ENCODE assay signal across 12 cellular contexts in the genomic region with DNA sequence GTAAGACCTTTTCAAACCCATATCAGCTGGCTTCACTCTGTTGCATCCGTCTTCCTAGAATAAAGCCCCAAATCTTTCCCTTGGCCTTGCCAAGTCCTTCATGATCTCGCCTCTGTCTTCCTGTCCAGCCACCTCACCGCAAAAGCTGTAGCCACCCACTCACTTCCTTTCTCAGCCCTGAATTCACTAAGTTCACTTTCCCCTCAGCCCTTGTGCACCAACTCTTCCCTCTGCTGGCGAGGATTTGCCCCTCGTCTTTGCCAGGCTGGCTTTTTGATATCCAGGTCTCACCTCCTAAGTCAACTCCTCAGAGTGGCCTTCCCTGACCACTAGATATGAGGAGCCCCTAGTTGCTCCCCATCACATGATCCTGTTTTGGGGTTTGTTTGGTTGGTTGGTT. TPM values are rescaled to one million over a fixed set of nuclear protein-coding genes. Genes with fewer than 3 reads are reported as not detected.
DNase-seq lines count a peak whose midpoint lies in the region; ATAC-seq and TF ChIP-seq lines count a peak whose summit lies in the region.
"Had no signal": no experiment of that assay in that cellular context is flagged by ENCODE, and none has a peak within 500 bp of the region (broad histone marks: within the 10 kb centered on the region; RNA-seq: fewer than 3 reads in every experiment).

No MANE protein-coding gene starts in this region.

- no peak overlapping the region for H3K4me2 ChIP-seq in trophoblast cell (ENCODE audit: low read length)

- H2AFZ ChIP-seq in trophoblast cell (ENCODE audit: insufficient read depth, low read length, poor library complexity): no peak overlapping the region

- peak; percentile 40 for DNase-seq in activated CD4-positive, alpha-beta T cell treated with anti-CD3 and anti-CD28 coated beads for 36 hours
- DNase-seq in activated CD4-positive, alpha-beta T cell treated with anti-CD3 and anti-CD28 coated beads for 4 hours: no peak
- peak; percentile 85 for DNase-seq in MG63
- peak in 1 of 2 donors; percentile 46 for DNase-seq in trophoblast cell
- no peak for DNase-seq in coronary artery (ENCODE audit: low spot score)
- no peak for DNase-seq in hippocampal formation (lab: John Stamatoyannopoulos, UW)
- DNase-seq: activated T-cell treated with anti-CD3 and anti-CD28 coated beads for 4 hours; esophagus squamous epithelium; ovary; stimulated activated naive CD4-positive, alpha-beta T cell treated with Interleukin-2 at 50 U/mL for 16 hours had no signal

- no peak overlapping the region for H4K8ac ChIP-seq in trophoblast cell (ENCODE audit: low read depth, low read length)

- ATAC-seq in activated CD4-positive, alpha-beta T cell treated with anti-CD3 and anti-CD28 coated beads for 36 hours: no peak
- ATAC-seq in GM21390 (IDR thresholded peaks at IDR 0.05; ENCODE audit: unreplicated experiment): no peak

- peaks cover 31 to 44% of the 10 kb centered on the region in 2 experiments for H3K4me1 ChIP-seq in trophoblast cell (ENCODE audit: control insufficient read depth in 1 of 2, insufficient read depth in 2 of 2, low read length in 2 of 2)

- H3K9me3 Mint-ChIP-seq in activated CD4-positive, alpha-beta T cell treated with anti-CD3 and anti-CD28 coated beads for 36 hours (ENCODE audit: low read depth): no peaks in the 10 kb centered on the region
- peaks cover 0 to 6% (median 0%) of the 10 kb centered on the region in 5 experiments for H3K9me3 Mint-ChIP-seq in brain

- no peak overlapping the region for H3K9ac ChIP-seq in trophoblast cell (ENCODE audit: low read length)

- H2BK5ac ChIP-seq in trophoblast cell (ENCODE audit: low read depth, low read length, poor library complexity): no peak overlapping the region

- intact Hi-C loops in activated CD4-positive, alpha-beta T cell treated with anti-CD3 and anti-CD28 coated beads for 36 hours (cut with DNase I, micrococcal nuclease): loop anchor here in 1 of 2 experiments (5.0 kb wide), 1 partner anchor 45 kb away; no protein-coding TSS in a partner anchor

- no peak overlapping the region for H4K12ac ChIP-seq in trophoblast cell (ENCODE audit: low read depth, low read length)

- peaks cover 7% of the 10 kb centered on the region for H3K79me2 ChIP-seq in trophoblast cell (ENCODE audit: control insufficient read depth, insufficient read depth, low read length, poor library complexity)

- H2BK12ac ChIP-seq in trophoblast cell (ENCODE audit: low read length): peak overlapping the region; percentile 78

- H3K36me3 ChIP-seq in MG63: no peaks in the 10 kb centered on the region
- no peaks in the 10 kb centered on the region for H3K36me3 ChIP-seq in trophoblast cell (ENCODE audit: control insufficient read depth in 1 of 2, insufficient read depth in 2 of 2, low read length in 2 of 2)
- H3K36me3 ChIP-seq: esophagus squamous epithelium, ovary had no signal

- no peaks in the 10 kb centered on the region for H3K27me3 ChIP-seq in MG63
- no peaks in the 10 kb centered on the region for H3K27me3 ChIP-seq in trophoblast cell (ENCODE audit: insufficient read depth, low read length)
- H3K27me3 ChIP-seq: ovary had no signal

- H3K4me3 ChIP-seq in MG63 (no peak overlapping the region), trophoblast cell (ENCODE audit: low read depth, low read length) (no peak overlapping the region), coronary artery (no peak overlapping the region)
- H3K4me3 ChIP-seq: esophagus squamous epithelium, ovary had no signal

- CTCF ChIA-PET in activated CD4-positive, alpha-beta T cell treated with anti-CD3 and anti-CD28 coated beads for 36 hours (lab: Charles Lee): interaction anchor here (0.7 to 1.4 kb wide), 2 partner anchors 38 to 41 kb away, joined by 3 read pairs; no protein-coding TSS in a partner anchor

- TF ChIP-seq CTCF in brain (conservative IDR thresholded peaks at IDR 0.05) (peak in 1 of 2 experiments; percentile 19), coronary artery (IDR thresholded peaks at IDR 0.05) (no peak)

- peaks cover 40% of the 10 kb centered on the region for H3K27me3 Mint-ChIP-seq in activated CD4-positive, alpha-beta T cell treated with anti-CD3 and anti-CD28 coated beads for 36 hours
- H3K27me3 Mint-ChIP-seq in brain: peaks cover 30% of the 10 kb centered on the region

- no peak overlapping the region for H3K27ac Mint-ChIP-seq in activated CD4-positive, alpha-beta T cell treated with anti-CD3 and anti-CD28 coated beads for 36 hours
- peak overlapping the region; percentile 15 to 73 (median 45) for H3K27ac Mint-ChIP-seq in brain

- H3K27ac ChIP-seq in trophoblast cell (ENCODE audit: low read depth, low read length) (no peak overlapping the region), coronary artery (no peak overlapping the region)
- H3K27ac ChIP-seq: esophagus squamous epithelium, ovary had no signal

- H3K4ac ChIP-seq in trophoblast cell (ENCODE audit: low read depth, low read length): no peak overlapping the region

- no peak overlapping the region for H2AK5ac ChIP-seq in trophoblast cell (ENCODE audit: low read length)

- H3K36me3 Mint-ChIP-seq in activated CD4-positive, alpha-beta T cell treated with anti-CD3 and anti-CD28 coated beads for 36 hours (ENCODE audit: low read depth): no peaks in the 10 kb centered on the region
- no peaks in the 10 kb centered on the region for H3K36me3 Mint-ChIP-seq in brain

- H2BK120ac ChIP-seq in trophoblast cell (ENCODE audit: insufficient read depth, low read length, poor library complexity): no peak overlapping the region

- POLR2A ChIA-PET in activated CD4-positive, alpha-beta T cell treated with anti-CD3 and anti-CD28 coated beads for 36 hours (lab: Charles Lee): interaction anchor here (0.6 kb wide), 1 partner anchor 338 kb away, joined by 3 read pairs; no protein-coding TSS in a partner anchor

- H3K79me1 ChIP-seq in trophoblast cell (ENCODE audit: low read length): peaks cover 26% of the 10 kb centered on the region

- no CpG with 5 or more reads among the region's 5 CpGs for WGBS in trophoblast cell (ENCODE audit: extremely low coverage, insufficient coverage, insufficient read length)

- no peak overlapping the region for H3K18ac ChIP-seq in trophoblast cell (ENCODE audit: low read length)

- peak overlapping the region; percentile 5 for H3K14ac ChIP-seq in trophoblast cell (ENCODE audit: low read length)

- no peak overlapping the region for H4K91ac ChIP-seq in trophoblast cell (ENCODE audit: low read depth, low read length)

- no peaks in the 10 kb centered on the region for H3K9me3 ChIP-seq in MG63
- H3K9me3 ChIP-seq in trophoblast cell (ENCODE audit: insufficient read depth, low read depth, low read length): no peaks in the 10 kb centered on the region
- H3K9me3 ChIP-seq: esophagus squamous epithelium, ovary had no signal

- no peak overlapping the region for H3K4me3 Mint-ChIP-seq in activated CD4-positive, alpha-beta T cell treated with anti-CD3 and anti-CD28 coated beads for 36 hours
- H3K4me3 Mint-ChIP-seq in brain: peak overlapping the region in 2 of 5 experiments; percentile 4 to 46

- H3K23ac ChIP-seq in trophoblast cell (ENCODE audit: low read length): no peak overlapping the region

- peaks cover 29% of the 10 kb centered on the region for H3K4me1 Mint-ChIP-seq in activated CD4-positive, alpha-beta T cell treated with anti-CD3 and anti-CD28 coated beads for 36 hours
- H3K4me1 Mint-ChIP-seq in brain: peaks cover 62% of the 10 kb centered on the region

RNA-seq across cellular contexts. Expression of a gene that starts 3.9 kb away (rescaled TPM):
- total RNA-seq in activated CD4-positive, alpha-beta T cell treated with anti-CD3 and anti-CD28 coated beads for 36 hours: under 1 TPM in 1 of 2 experiments, not detected in 1; 0.09 TPM
- 156 and 192 TPM in 2 replicates for total RNA-seq in MG63 (2014; rRNA removed; shearing (Covaris generic); ENCODE audit: low replicate concordance)
- polyA plus RNA-seq in brain (ENCODE audit: insufficient read depth, low read depth, low replicate concordance): 4.9 TPM
- 43.1 and 44.2 TPM in 2 replicates for polyA plus RNA-seq in trophoblast cell (2013)

RNA-seq across cellular contexts. Expression of a gene that starts 56.4 kb away (rescaled TPM):
- 1 to 10 TPM; 1.2 TPM for total RNA-seq in activated CD4-positive, alpha-beta T cell treated with anti-CD3 and anti-CD28 coated beads for 36 hours
- total RNA-seq in MG63 (2014; rRNA removed; shearing (Covaris generic); ENCODE audit: low replicate concordance): 3.4 and 8.5 TPM in 2 replicates
- polyA plus RNA-seq in brain (ENCODE audit: insufficient read depth, low read depth, low replicate concordance): 67.9 TPM
- 9.6 and 10.2 TPM in 2 replicates for polyA plus RNA-seq in trophoblast cell (2013)

Comparison
In these comparisons a context has a peak if more than half of its experiments do, and no peak if none do; other contexts are left out.
1. DNase-seq: peak in activated CD4-positive, alpha-beta T cell treated with anti-CD3 and anti-CD28 coated beads for 36 hours (single experiment) and MG63 (single experiment); none in activated CD4-positive, alpha-beta T cell treated with anti-CD3 and anti-CD28 coated beads for 4 hours (0 of 2), coronary artery (single experiment) and hippocampal formation (0 of 2).
2. RNA of a gene that starts 3.9 kb away (total RNA-seq): 156 to 192 TPM in MG63; 0.09 TPM in activated CD4-positive, alpha-beta T cell treated with anti-CD3 and anti-CD28 coated beads for 36 hours; every median in the first group is over 100 times any median in the second.